ENCODE assay signal across 8 cellular contexts in the genomic region with DNA sequence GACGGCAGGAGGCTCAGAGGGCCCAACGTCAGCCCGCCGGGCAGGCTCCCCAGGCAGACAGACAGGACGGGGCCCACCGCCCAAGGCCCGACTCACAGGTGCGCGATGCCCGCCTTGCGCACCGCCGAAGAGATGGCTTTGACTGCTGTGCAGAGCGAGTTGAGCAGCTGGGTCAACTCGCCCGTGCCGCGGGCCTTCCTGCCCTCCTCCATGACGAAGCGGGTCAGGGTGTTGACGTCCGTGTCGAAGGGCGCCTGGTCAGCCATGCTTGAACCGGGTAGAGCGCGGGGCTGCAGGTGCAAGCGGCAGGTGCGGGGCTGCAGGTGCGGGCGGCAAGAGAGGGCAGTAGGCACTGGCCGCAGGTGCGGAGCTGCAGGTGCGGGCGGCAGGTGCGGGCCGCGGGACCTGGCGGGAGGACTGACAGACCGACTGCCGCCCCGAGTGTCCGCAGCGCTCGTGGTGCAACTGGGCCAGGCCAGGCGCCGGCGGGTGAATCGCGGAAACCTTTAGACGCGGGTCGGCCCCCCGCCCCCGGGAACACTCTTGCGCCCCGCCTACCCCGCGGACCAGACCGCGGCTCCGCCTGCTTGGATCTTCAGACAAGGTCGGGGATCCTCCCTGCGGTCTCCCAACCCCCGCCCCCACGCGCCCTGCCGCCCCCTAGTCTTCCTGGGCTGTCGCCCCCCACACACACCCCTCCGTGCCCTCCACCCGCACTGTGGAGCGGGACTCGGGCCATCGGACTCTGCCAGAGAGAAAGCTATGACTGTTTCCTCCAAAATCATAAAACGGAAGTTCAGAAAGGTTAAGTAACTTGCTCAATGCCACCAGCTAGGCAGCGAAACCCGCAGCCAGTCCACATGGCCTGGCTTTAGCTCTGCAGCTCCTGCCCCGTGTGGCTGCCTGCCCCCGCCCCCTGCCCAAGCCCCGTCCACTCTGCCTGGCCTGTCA. TPM values are rescaled to one million over a fixed set of nuclear protein-coding genes. Genes with fewer than 3 reads are reported as not detected.
DNase-seq lines count a peak whose midpoint lies in the region; ATAC-seq and TF ChIP-seq lines count a peak whose summit lies in the region.

A gene (minus strand): TSS at position 474 of the 951 bp plus-strand sequence. CDS start 208 bp downstream, at position 266.

- H2AFZ ChIP-seq in neuron (ENCODE audit: low read depth, low read length): peak within 1 kb of the TSS; percentile 65

- no peak for TF ChIP-seq POLR2A in NB4 (IDR thresholded peaks at IDR 0.05; ENCODE audit: extremely low read depth, insufficient read length)
- no peak for TF ChIP-seq POLR2A in uterus (IDR thresholded peaks at IDR 0.05)

- intact Hi-C loops in uterus (cut with DNase I; ENCODE audit: low total_unique reads): no loop called here

- H3K9me3 ChIP-seq in neuron (ENCODE audit: low read length) (no peaks in the 10 kb centered on the region), uterus (no peaks in the 10 kb centered on the region)

- ATAC-seq in GM18511 (IDR thresholded peaks at IDR 0.05; ENCODE audit: unreplicated experiment) (peak; percentile 71), HG03196 (IDR thresholded peaks at IDR 0.05; ENCODE audit: unreplicated experiment) (no peak)
- peak; percentile 77 to 84 for ATAC-seq in activated T-cell treated with anti-CD3 and anti-CD28 coated beads, Interleukin-2, amount 50 U/mL, for 72 hours (replicated peaks in 1 of 2)

- peak within 1 kb of the TSS; percentile 89 to 94 for H3K4me3 Mint-ChIP-seq in activated T-cell treated with anti-CD3 and anti-CD28 coated beads, Interleukin-2, amount 50 U/mL, for 72 hours

- DNase-seq in NB4 (ENCODE audit: low read depth) (peak; percentile 90), fibroblast of the aortic adventitia (ENCODE audit: low read depth) (no peak), uterus (no peak), NCI-H2107 (lab: John Stamatoyannopoulos, UW) (no peak)
- peak; percentile 32 to 45 for DNase-seq in activated T-cell treated with anti-CD3 and anti-CD28 coated beads, Interleukin-2, amount 50 U/mL, for 72 hours

- H3K4me1 Mint-ChIP-seq in activated T-cell treated with anti-CD3 and anti-CD28 coated beads, Interleukin-2, amount 50 U/mL, for 72 hours (ENCODE audit: low read depth): peaks cover 7% of the 10 kb centered on the region

- H3K36me3 ChIP-seq in neuron (ENCODE audit: insufficient read depth, low read length) (no peaks in the 10 kb centered on the region), uterus (no peaks in the 10 kb centered on the region)

- H3K4me1 ChIP-seq in neuron (ENCODE audit: insufficient read depth, low read length) (peaks cover 9% of the 10 kb centered on the region), uterus (peaks cover 0 to 8% of the 10 kb centered on the region in 2 donors)

- TF ChIP-seq CTCF in NB4 (IDR thresholded peaks at IDR 0.05; ENCODE audit: low read depth, low read length) (no peak), fibroblast of the aortic adventitia (IDR thresholded peaks at IDR 0.05; ENCODE audit: insufficient read depth, low read length) (no peak), uterus (IDR thresholded peaks at IDR 0.05) (no peak)

- H3K27me3 ChIP-seq in neuron (ENCODE audit: insufficient read depth, low read length) (peaks cover 47% of the 10 kb centered on the region), uterus (peaks cover 0 to 10% of the 10 kb centered on the region in 2 donors)

- no peak within 1 kb of the TSS for H3K27ac Mint-ChIP-seq in activated T-cell treated with anti-CD3 and anti-CD28 coated beads, Interleukin-2, amount 50 U/mL, for 72 hours

- no peak within 1 kb of the TSS for H3K27ac ChIP-seq in uterus

- H3K4me3 ChIP-seq in NB4 (ENCODE audit: low read depth, low read length) (peak within 1 kb of the TSS; percentile 32), fibroblast of the aortic adventitia (ENCODE audit: low read depth, low read length) (peak within 1 kb of the TSS; percentile 45), neuron (ENCODE audit: low read length) (peak within 1 kb of the TSS; percentile 24), uterus (peak within 1 kb of the TSS; percentile 31 to 45)

- H3K9me3 Mint-ChIP-seq in activated T-cell treated with anti-CD3 and anti-CD28 coated beads, Interleukin-2, amount 50 U/mL, for 72 hours: no peaks in the 10 kb centered on the region

- H3K36me3 Mint-ChIP-seq in activated T-cell treated with anti-CD3 and anti-CD28 coated beads, Interleukin-2, amount 50 U/mL, for 72 hours (ENCODE audit: insufficient read depth in 2 of 2): no peaks in the 10 kb centered on the region

- peaks cover 38% of the 10 kb centered on the region for H3K27me3 Mint-ChIP-seq in activated T-cell treated with anti-CD3 and anti-CD28 coated beads, Interleukin-2, amount 50 U/mL, for 72 hours (ENCODE audit: low read depth)

RNA-seq across cellular contexts. Expression of the gene that starts here (rescaled TPM):
- total RNA-seq in activated T-cell treated with anti-CD3 and anti-CD28 coated beads, Interleukin-2, amount 50 U/mL, for 72 hours: 1 to 10 TPM; 1.3 to 3.3 TPM
- not detected in 2 replicates for total RNA-seq in fibroblast of the aortic adventitia (ENCODE audit: low replicate concordance)
- 1 to 10 TPM in 1 of 4 donors, under 1 TPM in 2, not detected in 1; 0.29 to 2.6 (median 0.90) TPM for total RNA-seq in uterus

Comparison
In these comparisons a context has a peak if more than half of its experiments do, and no peak if none do; other contexts are left out.
1. DNase-seq: peak in NB4 (single experiment) and activated T-cell treated with anti-CD3 and anti-CD28 coated beads, Interleukin-2, amount 50 U/mL, for 72 hours (2 of 2); none in fibroblast of the aortic adventitia (single experiment), uterus (0 of 2) and NCI-H2107 (single experiment).
2. Peak in every context shown above with its lines, with median percentiles within 50 percentile points of each other: H3K4me3 ChIP-seq.